In genomic region chr21:10430007-10430406, GRCh38 we compare ENCODE assay signal across 25 cellular contexts.
A peak's percentile ranks its signal among the peaks of the same experiment; 100 is the strongest.
DNase-seq lines count a peak whose midpoint lies in the region; ATAC-seq, FAIRE-seq and TF ChIP-seq lines count a peak whose summit lies in the region.
"Had no signal": no experiment of that assay in that cellular context is flagged by ENCODE, and none has a peak within 500 bp of the region (broad histone marks: within the 10 kb centered on the region; RNA-seq: fewer than 3 reads in every experiment).

No MANE protein-coding gene starts in this region.

- no peak for TF ChIP-seq RAD21 in K562 (CRISPR knock-in tag; conservative IDR thresholded peaks at IDR 0.05 in 1 of 2, IDR thresholded peaks at IDR 0.05 in 1 of 2)

- H3K9me3 Mint-ChIP-seq in stimulated activated memory B cell treated with anti-CD40 and anti-IgM and Interleukin-4, amounts not matched to agents 10 μg/mL and 1 μg/mL and 100 μg/mL, for 72 hours = no peaks in the 10 kb centered on the region

- FAIRE-seq in GM12891 (lab: Jason Lieb, UNC) = no peak
- FAIRE-seq in K562 (lab: Jason Lieb, UNC) = no peak
- FAIRE-seq: colon, GM18507, TTC549 had no signal

- H3K9ac ChIP-seq in K562 (ENCODE audit: insufficient read depth in 1 of 2, low read depth in 2 of 2, low read length in 2 of 2) = no peak overlapping the region
- H3K9ac ChIP-seq: parathyroid adenoma had no signal

- POLR2A ChIA-PET in K562 (lab: Yijun Ruan, JAX) = no interaction called here

- in situ Hi-C loops in K562 (cut with MboI) = loop anchor here (5.0 kb wide), 1 partner anchor 342 kb away; no protein-coding TSS in a partner anchor

- DNase-seq in GM12891 (ENCODE audit: insufficient read length, low spot score) = peak; percentile 2
- peak in 3 of 4 experiments; percentile 27 to 37 (median 32) for DNase-seq in K562 (ENCODE audit: extremely low read depth in 1 of 4, low spot score in 3 of 4)
- no peak for DNase-seq in left lobe of liver (ENCODE audit: low spot score)
- no peak for DNase-seq in dermis blood vessel endothelial cell
- DNase-seq in glomerular visceral epithelial cell (ENCODE audit: extremely low spot score) = no peak
- DNase-seq in cortex of kidney (lab: John Stamatoyannopoulos, UW) = no peak
- DNase-seq in body of pancreas = no peak
- DNase-seq: activated CD4-positive, alpha-beta T cell treated with anti-CD3 and anti-CD28 coated beads for 1 hour; activated T-cell treated with anti-CD3 and anti-CD28 coated beads, Interleukin-2, amount 50 U/mL, for 24 hours; CD4-positive, alpha-beta memory T cell; DMS 273 treated with DMSO at 0.1 percent for 48 hours; effector memory CD8-positive, alpha-beta T cell; gastrocnemius medialis; left cardiac atrium; NCI-H1694 treated with DMSO at 0.1 percent for 48 hours; NCI-H2171 treated with DMSO at 0.1 percent for 48 hours; NCI-H524 treated with DMSO at 0.1 percent for 48 hours; nephron progenitor cell; T-helper 1 cell; transverse colon had no signal

- no peaks in the 10 kb centered on the region for H3K9me1 ChIP-seq in K562 (ENCODE audit: control insufficient read depth, insufficient read depth, low read length)

- peak; percentile 62 for ATAC-seq in K562
- ATAC-seq in left lobe of liver = peak; percentile 13
- peak; percentile 24 for ATAC-seq in stimulated activated memory B cell treated with anti-CD40 and anti-IgM and Interleukin-4, amounts not matched to agents 10 μg/mL and 1 μg/mL and 100 μg/mL, for 72 hours
- no peak for ATAC-seq in body of pancreas
- ATAC-seq: effector memory CD8-positive, alpha-beta T cell; gastrocnemius medialis had no signal

- H3K4me1 Mint-ChIP-seq in stimulated activated memory B cell treated with anti-CD40 and anti-IgM and Interleukin-4, amounts not matched to agents 10 μg/mL and 1 μg/mL and 100 μg/mL, for 72 hours = no peaks in the 10 kb centered on the region
- H3K4me1 Mint-ChIP-seq: CD4-positive, alpha-beta memory T cell; nephron progenitor cell had no signal

- no peak overlapping the region for H2AFZ ChIP-seq in K562 (ENCODE audit: low read depth, low read length)
- H2AFZ ChIP-seq: parathyroid adenoma had no signal

- no peaks in the 10 kb centered on the region for H3K27me3 Mint-ChIP-seq in stimulated activated memory B cell treated with anti-CD40 and anti-IgM and Interleukin-4, amounts not matched to agents 10 μg/mL and 1 μg/mL and 100 μg/mL, for 72 hours
- H3K27me3 Mint-ChIP-seq: activated T-cell treated with anti-CD3 and anti-CD28 coated beads, Interleukin-2, amount 50 U/mL, for 24 hours; CD4-positive, alpha-beta memory T cell; effector memory CD8-positive, alpha-beta T cell had no signal

- H4K20me1 ChIP-seq in K562 (replicated peaks; ENCODE audit: control insufficient read depth, insufficient read depth, low read length) = no peaks in the 10 kb centered on the region

- no peaks in the 10 kb centered on the region for H3K36me3 Mint-ChIP-seq in stimulated activated memory B cell treated with anti-CD40 and anti-IgM and Interleukin-4, amounts not matched to agents 10 μg/mL and 1 μg/mL and 100 μg/mL, for 72 hours
- H3K36me3 Mint-ChIP-seq: CD4-positive, alpha-beta memory T cell had no signal

- H3K4me3 ChIP-seq in K562 (no peak overlapping the region), body of pancreas (no peak overlapping the region)
- H3K4me3 ChIP-seq: gastrocnemius medialis, transverse colon had no signal

- BruUV-seq in K562 (replicated peaks; lab: Mats Ljungman, UMichigan) = no TSS peak

- H3K27ac ChIP-seq in K562 (ENCODE audit: extremely low read depth, low read depth, low read length) (no peak overlapping the region), body of pancreas (no peak overlapping the region)
- H3K27ac ChIP-seq: gastrocnemius medialis, parathyroid adenoma, transverse colon had no signal

- intact Hi-C loops in K562 (cut with micrococcal nuclease) (no loop called here), body of pancreas (cut with DNase I) (no loop called here)

- H3K27me3 ChIP-seq in K562 (ENCODE audit: control insufficient read depth in 2 of 2, insufficient read depth in 2 of 2, low read length in 2 of 2) = no peaks in the 10 kb centered on the region
- no peaks in the 10 kb centered on the region for H3K27me3 ChIP-seq in body of pancreas
- H3K27me3 ChIP-seq: gastrocnemius medialis, transverse colon had no signal

- CTCF ChIA-PET in K562 (lab: Yijun Ruan, JAX; ENCODE audit: low intra/inter-chr PET ratio) = no interaction called here

- H3K27ac Mint-ChIP-seq in stimulated activated memory B cell treated with anti-CD40 and anti-IgM and Interleukin-4, amounts not matched to agents 10 μg/mL and 1 μg/mL and 100 μg/mL, for 72 hours = no peak overlapping the region
- H3K27ac Mint-ChIP-seq: activated T-cell treated with anti-CD3 and anti-CD28 coated beads, Interleukin-2, amount 50 U/mL, for 24 hours; CD4-positive, alpha-beta memory T cell; effector memory CD8-positive, alpha-beta T cell; nephron progenitor cell had no signal

- no peaks in the 10 kb centered on the region for H3K4me1 ChIP-seq in K562 (replicated peaks in 1 of 2; ENCODE audit: control insufficient read depth in 2 of 2, insufficient read depth in 2 of 2, low read length in 2 of 2)
- no peaks in the 10 kb centered on the region for H3K4me1 ChIP-seq in body of pancreas
- H3K4me1 ChIP-seq: gastrocnemius medialis, parathyroid adenoma, transverse colon had no signal

- no peaks in the 10 kb centered on the region; the same call in 1 of the 2 replicates for H3K9me3 ChIP-seq in K562 (replicated peaks; ENCODE audit: control insufficient read depth, insufficient read depth, low read depth, low read length)
- H3K9me3 ChIP-seq in body of pancreas = peaks cover 0 to 10% (median 0%) of the 10 kb centered on the region in 3 donors

- H3K4me2 ChIP-seq in K562 (ENCODE audit: insufficient read depth, low read length) = no peak overlapping the region

- TF ChIP-seq CTCF in K562 (IDR thresholded peaks at IDR 0.05 in 2 of 3, conservative IDR thresholded peaks at IDR 0.05 in 1 of 3; ENCODE audit: insufficient read depth in 2 of 3, low read depth in 1 of 3, low read length in 3 of 3) (no peak), body of pancreas (IDR thresholded peaks at IDR 0.05) (no peak)

- H3K79me2 ChIP-seq in K562 (ENCODE audit: control insufficient read depth, insufficient read depth, low read length) = peaks cover 69% of the 10 kb centered on the region
- H3K79me2 ChIP-seq: parathyroid adenoma had no signal

- H3K36me3 ChIP-seq in K562 (ENCODE audit: control insufficient read depth, insufficient read depth, low read length) = no peaks in the 10 kb centered on the region
- H3K36me3 ChIP-seq in body of pancreas (replicated peaks in 1 of 2; ENCODE audit: insufficient read depth in 1 of 2, low read depth in 2 of 2) = no peaks in the 10 kb centered on the region
- H3K36me3 ChIP-seq: gastrocnemius medialis, transverse colon had no signal

- no peak overlapping the region for H3K4me3 Mint-ChIP-seq in stimulated activated memory B cell treated with anti-CD40 and anti-IgM and Interleukin-4, amounts not matched to agents 10 μg/mL and 1 μg/mL and 100 μg/mL, for 72 hours
- H3K4me3 Mint-ChIP-seq: activated T-cell treated with anti-CD3 and anti-CD28 coated beads, Interleukin-2, amount 50 U/mL, for 24 hours; CD4-positive, alpha-beta memory T cell; effector memory CD8-positive, alpha-beta T cell; nephron progenitor cell had no signal

- TF ChIP-seq EP300 in K562 (IDR thresholded peaks at IDR 0.05; ENCODE audit: low read length) = no peak

- no peak for TF ChIP-seq POLR2A in GM12891 (IDR thresholded peaks at IDR 0.05; ENCODE audit: low read depth, low read length)
- no peak for TF ChIP-seq POLR2A in K562 (conservative IDR thresholded peaks at IDR 0.05)
- TF ChIP-seq POLR2A in body of pancreas (IDR thresholded peaks at IDR 0.05) = no peak

- 6% methylated on average over 1 of the region's 1 CpG for WGBS in K562 (ENCODE audit: insufficient coverage, low coverage, missing lambda C conversion rate)
- 48 to 50% methylated on average over 1 of the region's 1 CpG for WGBS in body of pancreas, 2 donors

TF ChIP-seq in GM12891, 5 proteins besides CTCF, POLR2A, EP300 and RAD21:
- TF ChIP-seq SPI1 (IDR thresholded peaks at IDR 0.05; ENCODE audit: low read depth, low read length) = no peak
- TF ChIP-seq POLR2AphosphoS5 (IDR thresholded peaks at IDR 0.05; ENCODE audit: low read depth, low read length) = no peak
- TF ChIP-seq POU2F2 (IDR thresholded peaks at IDR 0.05; ENCODE audit: low read depth, low read length) = no peak
- TF ChIP-seq TAF1 (IDR thresholded peaks at IDR 0.05; ENCODE audit: low read depth, low read length) = no peak
- no peak for TF ChIP-seq PAX5 (IDR thresholded peaks at IDR 0.05; ENCODE audit: insufficient read depth, low read length, severe bottlenecking)

TF ChIP-seq in K562, 482 proteins besides CTCF, POLR2A, EP300 and RAD21 (continues in another document):
- no peak for TF ChIP-seq ATF4 (CRISPR knock-in tag; IDR thresholded peaks at IDR 0.05)
- no peak for TF ChIP-seq ZNF75A (CRISPR knock-in tag; IDR thresholded peaks at IDR 0.05)
- TF ChIP-seq MEF2D (tag; conservative IDR thresholded peaks at IDR 0.05; ENCODE audit: low read depth) = no peak

Comparison
In these comparisons a context has a peak if more than half of its experiments do, and no peak if none do; other contexts are left out.
1. DNase-seq: peak in GM12891 (single experiment) and K562 (3 of 4); none in left lobe of liver (single experiment), dermis blood vessel endothelial cell (single experiment), glomerular visceral epithelial cell (single experiment), cortex of kidney (single experiment) and body of pancreas (0 of 4).